15 cellular contexts compared by ENCODE assay signal in genomic region chr11:70796601-70797000, GRCh38.
DNase-seq lines count a peak whose midpoint lies in the region; ATAC-seq and TF ChIP-seq lines count a peak whose summit lies in the region.
"Had no signal": no experiment of that assay in that cellular context is flagged by ENCODE, and none has a peak within 500 bp of the region (broad histone marks: within the 10 kb centered on the region; RNA-seq: fewer than 3 reads in every experiment).

No MANE protein-coding gene starts in this region.

- ATAC-seq in GM18498 (IDR thresholded peaks at IDR 0.05; ENCODE audit: unreplicated experiment), result no peak

- H3K9me3 Mint-ChIP-seq in Caco-2 (ENCODE audit: unreplicated experiment), result peaks cover 12% of the 10 kb centered on the region
- H3K9me3 Mint-ChIP-seq in H9, result peaks cover 24 to 32% of the 10 kb centered on the region in 2 experiments

- H3K4me3 ChIP-seq in Caco-2 (ENCODE audit: low read depth, low read length) (no peak overlapping the region), iPS DF 6.9 (ENCODE audit: low read length) (no peak overlapping the region), uterus (no peak overlapping the region)
- H3K4me3 ChIP-seq: colonic mucosa, SK-N-MC, spleen, vagina had no signal

- H3K36me3 ChIP-seq in Caco-2 (ENCODE audit: control insufficient read depth, insufficient read depth, low read length), result 0 out of 2 replicates have a peak, but pooled peaks cover 4% of the 10 kb centered on the region
- peaks cover 4% of the 10 kb centered on the region; the same call in 1 of the 2 replicates for H3K36me3 ChIP-seq in iPS DF 6.9 (ENCODE audit: control insufficient read depth, insufficient read depth, low read length)
- no peaks in the 10 kb centered on the region for H3K36me3 ChIP-seq in uterus
- H3K36me3 ChIP-seq: colonic mucosa, spleen, vagina had no signal

- no peak overlapping the region for H3K4ac ChIP-seq in H9 (ENCODE audit: low read depth, low read length)

- H2BK15ac ChIP-seq in H9 (ENCODE audit: low read depth, low read length), result no peak overlapping the region

- DNase-seq in Caco-2 (peak in 1 of 2 experiments; percentile 34), H9 (peak; percentile 36), SK-MEL-5 (ENCODE audit: low read depth, low spot score) (peak; percentile 65), iPS DF 6.9 (ENCODE audit: low read depth, low spot score) (peak; percentile 37), uterus (no peak), NK-92 (lab: John Stamatoyannopoulos, UW; ENCODE audit: unreplicated experiment) (no peak), NCI-H748 (lab: John Stamatoyannopoulos, UW; ENCODE audit: unreplicated experiment) (no peak)
- DNase-seq: C1 segment of cervical spinal cord, colonic mucosa, NCI-H2029 had no signal

- TF ChIP-seq CTCF in Caco-2 (IDR thresholded peaks at IDR 0.05; ENCODE audit: insufficient read depth in 1 of 2, low read depth in 1 of 2, low read length in 1 of 2, severe bottlenecking in 1 of 2, unreplicated experiment in 1 of 2) (peak; percentile 25 to 29), H9 (conservative IDR thresholded peaks at IDR 0.05) (peak; percentile 61), uterus (IDR thresholded peaks at IDR 0.05) (no peak)

- no peak overlapping the region for H3K27ac Mint-ChIP-seq in Caco-2 (ENCODE audit: unreplicated experiment)
- H3K27ac Mint-ChIP-seq in H9, result no peak overlapping the region
- H3K27ac Mint-ChIP-seq: stimulated activated naive CD8-positive, alpha-beta T cell treated with anti-CD3 and anti-CD28 coated beads, Interleukin-15, Interleukin-2, amounts not matched to agents 100 ng/mL and 50 ng/mL, for 24 hours had no signal

- no TSS peak for BruUV-seq in Caco-2 (replicated peaks; lab: Mats Ljungman, UMichigan)

- no peak overlapping the region for H3K18ac ChIP-seq in H9 (ENCODE audit: insufficient read length, low read depth, low read length)

- no peaks in the 10 kb centered on the region for H3K79me1 ChIP-seq in H9 (ENCODE audit: insufficient read depth, low read depth, low read length, poor library complexity, severe bottlenecking)

- H2BK120ac ChIP-seq in H9 (ENCODE audit: low read depth, low read length, poor library complexity, severe bottlenecking), result no peak overlapping the region

- POLR2A ChIA-PET in Caco-2 (lab: Charles Lee), result no interaction called here

- no CpG with 5 or more reads among the region's 5 CpGs for WGBS in H9 (ENCODE audit: extremely low coverage, insufficient read length, low lambda C conversion rate)
- no CpG with 5 or more reads among the region's 5 CpGs for WGBS in iPS DF 6.9 (ENCODE audit: insufficient coverage, insufficient read length)

- no peaks in the 10 kb centered on the region for H3K27me3 Mint-ChIP-seq in Caco-2 (ENCODE audit: insufficient read depth, unreplicated experiment)
- H3K27me3 Mint-ChIP-seq in H9 (ENCODE audit: low read depth), result no peaks in the 10 kb centered on the region; the same call in none of the 2 replicates
- H3K27me3 Mint-ChIP-seq: stimulated activated naive CD8-positive, alpha-beta T cell treated with anti-CD3 and anti-CD28 coated beads, Interleukin-15, Interleukin-2, amounts not matched to agents 100 ng/mL and 50 ng/mL, for 24 hours had no signal

- H3K27me3 ChIP-seq in Caco-2 (replicated peaks; ENCODE audit: control insufficient read depth, insufficient read depth, low read length) (no peaks in the 10 kb centered on the region), H9 (ENCODE audit: insufficient read depth, low read length) (no peaks in the 10 kb centered on the region), iPS DF 6.9 (ENCODE audit: control insufficient read depth, insufficient read depth, low read length) (no peaks in the 10 kb centered on the region), uterus (no peaks in the 10 kb centered on the region)
- H3K27me3 ChIP-seq: colonic mucosa, spleen, vagina had no signal

- H3K4me2 ChIP-seq in H9 (ENCODE audit: insufficient read depth, insufficient read length, low read length), result no peak overlapping the region

- in situ Hi-C loops in SK-MEL-5 (cut with HindIII; ENCODE audit: low pct_unique_long_range_greater_than_20kb, low sequenced_read_pairs), result no loop called here

- no peaks in the 10 kb centered on the region for H4K20me1 ChIP-seq in H9 (ENCODE audit: control insufficient read depth, insufficient read depth, insufficient read length)

- no peak overlapping the region for H2BK5ac ChIP-seq in H9 (ENCODE audit: insufficient read length, low read length)

- H3K14ac ChIP-seq in H9 (ENCODE audit: insufficient read depth, low read length), result no peak overlapping the region

- no peak overlapping the region for H3T11ph ChIP-seq in H9 (ENCODE audit: low read length)

- no peaks in the 10 kb centered on the region for H3K23me2 ChIP-seq in H9 (ENCODE audit: insufficient read length, low read depth, low read length, poor library complexity, severe bottlenecking)

- H3K27ac ChIP-seq in H9 (ENCODE audit: insufficient read length, low read depth, low read length) (no peak overlapping the region), iPS DF 6.9 (ENCODE audit: low read length) (no peak overlapping the region), uterus (no peak overlapping the region)
- H3K27ac ChIP-seq: colonic mucosa, SK-N-MC, spleen, vagina had no signal

- H4K91ac ChIP-seq in H9 (ENCODE audit: insufficient read length, low read depth, low read length), result no peak overlapping the region

- H3K9me3 ChIP-seq in Caco-2 (peaks cover 11% of the 10 kb centered on the region), H9 (ENCODE audit: control insufficient read depth, low read depth, low read length) (peaks cover 17% of the 10 kb centered on the region), iPS DF 6.9 (ENCODE audit: control insufficient read depth, insufficient read depth, low read length) (no peaks in the 10 kb centered on the region), uterus (no peaks in the 10 kb centered on the region)
- H3K9me3 ChIP-seq: colonic mucosa had no signal

- no peaks in the 10 kb centered on the region for H3K79me2 ChIP-seq in H9 (ENCODE audit: insufficient read depth, low read length)

- no peak overlapping the region for H2BK12ac ChIP-seq in H9 (ENCODE audit: insufficient read length, low read depth, low read length)

- H3K23ac ChIP-seq in H9 (ENCODE audit: insufficient read length, low read depth, low read length), result no peak overlapping the region

- CTCF ChIA-PET in Caco-2 (lab: Charles Lee), result interaction anchor here (0.6 kb wide), 2 partner anchors 336 to 1850 kb away, joined by 3 read pairs; no protein-coding TSS in a partner anchor

- H3K4me1 ChIP-seq in Caco-2 (no peaks in the 10 kb centered on the region), H9 (ENCODE audit: insufficient read depth, low read length) (no peaks in the 10 kb centered on the region), iPS DF 6.9 (ENCODE audit: control insufficient read depth, insufficient read depth, low read length) (no peaks in the 10 kb centered on the region), uterus (no peaks in the 10 kb centered on the region)
- H3K4me1 ChIP-seq: colonic mucosa, spleen, vagina had no signal

- intact Hi-C loops in Caco-2 (cut with micrococcal nuclease; ENCODE audit: unreplicated experiment) (loop anchor here (2.0 kb wide), 1 partner anchor 330 kb away; no protein-coding TSS in a partner anchor), uterus (cut with DNase I; ENCODE audit: low total_unique reads) (no loop called here)

- H2AFZ ChIP-seq in H9 (ENCODE audit: low read length), result no peak overlapping the region

- H2AK5ac ChIP-seq in H9 (ENCODE audit: insufficient read length, low read length), result no peak overlapping the region

- H3K9ac ChIP-seq in H9 (ENCODE audit: extremely low read depth, insufficient read length, low read length), result no peak overlapping the region

- H3K4me1 Mint-ChIP-seq in Caco-2 (ENCODE audit: low read depth, unreplicated experiment) (no peaks in the 10 kb centered on the region), H9 (peaks cover 6% of the 10 kb centered on the region in 2 experiments; a peak in 3 of 4 replicates)

- peaks cover 88% of the 10 kb centered on the region for H3K36me3 Mint-ChIP-seq in Caco-2 (ENCODE audit: insufficient read depth, unreplicated experiment)
- H3K36me3 Mint-ChIP-seq in H9 (ENCODE audit: insufficient read depth in 1 of 3, low read depth in 3 of 3), result peaks cover 53 to 69% (median 63%) of the 10 kb centered on the region in 3 experiments

- TF ChIP-seq POLR2A in uterus (IDR thresholded peaks at IDR 0.05), result no peak

- no peak overlapping the region for H2BK20ac ChIP-seq in H9 (ENCODE audit: low read depth, low read length, poor library complexity, severe bottlenecking)

- H4K8ac ChIP-seq in H9 (replicated peaks; ENCODE audit: insufficient read length, low read depth, low read length), result no peak overlapping the region

- no peak overlapping the region for H3K4me3 Mint-ChIP-seq in Caco-2 (ENCODE audit: unreplicated experiment)
- H3K4me3 Mint-ChIP-seq in H9, result no peak overlapping the region
- H3K4me3 Mint-ChIP-seq: stimulated activated naive CD8-positive, alpha-beta T cell treated with anti-CD3 and anti-CD28 coated beads, Interleukin-15, Interleukin-2, amounts not matched to agents 100 ng/mL and 50 ng/mL, for 24 hours had no signal

- no peak overlapping the region for H4K5ac ChIP-seq in H9 (ENCODE audit: insufficient read length, low read depth, low read length)

- no peak overlapping the region for H3K56ac ChIP-seq in H9 (ENCODE audit: insufficient read length, low read depth, low read length)

Comparison
In these comparisons a context has a peak if more than half of its experiments do, and no peak if none do; other contexts are left out.
1. DNase-seq: peak in H9 (single experiment), SK-MEL-5 (single experiment) and iPS DF 6.9 (single experiment); none in uterus (0 of 2), NK-92 (single experiment) and NCI-H748 (single experiment).
2. CTCF ChIP-seq: peak in Caco-2 (2 of 2) and H9 (single experiment); none in uterus (0 of 4).